ENCODE assay signal across 24 cellular contexts in genomic region chr1:40966411-40966810, GRCh38. TPM values are rescaled to one million over a fixed set of nuclear protein-coding genes. Genes with fewer than 3 reads are reported as not detected.
DNase-seq lines count a peak whose midpoint lies in the region; ATAC-seq and TF ChIP-seq lines count a peak whose summit lies in the region.
"Had no signal": no experiment of that assay in that cellular context is flagged by ENCODE, and none has a peak within 500 bp of the region (broad histone marks: within the 10 kb centered on the region; RNA-seq: fewer than 3 reads in every experiment).

No MANE protein-coding gene starts in this region.

- TF ChIP-seq POLR2A in HCT116 (IDR thresholded peaks at IDR 0.05; ENCODE audit: borderline replicate concordance, extremely low read depth, insufficient read depth, insufficient read length) = no peak
- TF ChIP-seq POLR2A in sigmoid colon (IDR thresholded peaks at IDR 0.05) = no peak

- no peaks in the 10 kb centered on the region for H3K9me2 ChIP-seq in HCT116 (ENCODE audit: insufficient read depth)

- H4K20me1 ChIP-seq in HCT116 (ENCODE audit: insufficient read depth) = no peaks in the 10 kb centered on the region

- H3K36me3 ChIP-seq in HCT116 (ENCODE audit: control insufficient read depth in 1 of 2, insufficient read depth in 2 of 2, low read length in 2 of 2) (no peaks in the 10 kb centered on the region), SJSA1 (no peaks in the 10 kb centered on the region), sigmoid colon (no peaks in the 10 kb centered on the region)
- H3K36me3 ChIP-seq: HAP-1, Peyer's patch had no signal

- no peaks in the 10 kb centered on the region for H3K36me3 Mint-ChIP-seq in endothelial cell (ENCODE audit: low read depth, unreplicated experiment)
- H3K36me3 Mint-ChIP-seq: CD4-positive, CD25-positive, alpha-beta regulatory T cell had no signal

- no peak for DNase-seq in HCT116 (ENCODE audit: low read depth, low spot score)
- DNase-seq in SJSA1 (ENCODE audit: low read depth in 1 of 2, low spot score in 2 of 2) = no peak
- DNase-seq in endothelial cell (ENCODE audit: low spot score) = no peak
- DNase-seq in sigmoid colon = peak; percentile 5
- DNase-seq in stimulated activated CD4-positive, alpha-beta T cell treated with anti-CD3 and anti-CD28 coated beads, Interleukin-12 subunit alpha, Interleukin-12 subunit beta, amount 100 ng/mL, for 4 hours = no peak
- no peak for DNase-seq in SIG-M5 (lab: John Stamatoyannopoulos, UW)
- DNase-seq: CD4-positive, CD25-positive, alpha-beta regulatory T cell; EL; GF-D8; GM23248; MV-4-11; NCI-H1105 treated with DMSO at 0.1 percent for 48 hours; NCI-H2029 treated with DMSO at 0.1 percent for 48 hours; NCI-H2171; NCI-H345; NCI-H524; NCI-H774; NK-92 treated with Interleukin-12 subunit alpha and Interleukin-12 subunit beta, amount 100 ng/mL, for 24 hours; Peyer's patch; Right ventricle myocardium superior had no signal

- H3K9me3 ChIP-seq in HCT116 (ENCODE audit: control insufficient read depth in 1 of 2, insufficient read depth in 1 of 2, low read depth in 1 of 2, low read length in 2 of 2) (no peaks in the 10 kb centered on the region), SJSA1 (replicated peaks) (no peaks in the 10 kb centered on the region), sigmoid colon (no peaks in the 10 kb centered on the region)
- H3K9me3 ChIP-seq: HAP-1, Peyer's patch had no signal

- 64 to 92% methylated on average over 4 of the region's 4 CpGs for WGBS in sigmoid colon, 2 donors

- no peak for ATAC-seq in HCT116
- ATAC-seq in HG02588 (IDR thresholded peaks at IDR 0.05; ENCODE audit: unreplicated experiment) = no peak
- no peak for ATAC-seq in GM19452 (IDR thresholded peaks at IDR 0.05; ENCODE audit: unreplicated experiment)

- BruUV-seq in HCT116 (replicated peaks; lab: Mats Ljungman, UMichigan) = no TSS peak

- peak overlapping the region; percentile 80 for H3K27ac Mint-ChIP-seq in endothelial cell (ENCODE audit: unreplicated experiment)

- no peak for TF ChIP-seq EP300 in sigmoid colon (IDR thresholded peaks at IDR 0.05)

- no peaks in the 10 kb centered on the region for H3K9me3 Mint-ChIP-seq in endothelial cell (ENCODE audit: unreplicated experiment)
- H3K9me3 Mint-ChIP-seq: CD4-positive, CD25-positive, alpha-beta regulatory T cell had no signal

- CTCF ChIA-PET in HCT116 (lab: Charles Lee) = interaction anchor here (1.1 to 1.6 kb wide), 2 partner anchors 14 to 15 kb away, joined by 3 to 7 read pairs; no protein-coding TSS in a partner anchor

- H3K27ac ChIP-seq in HCT116 (ENCODE audit: low read depth, low read length) = no peak overlapping the region
- H3K27ac ChIP-seq in SJSA1 = peak overlapping the region; percentile 91
- H3K27ac ChIP-seq in sigmoid colon = peak overlapping the region in 3 of 4 donors; percentile 26 to 88 (median 78)
- H3K27ac ChIP-seq: SK-N-MC had no signal

- H3K4me2 ChIP-seq in HCT116 (ENCODE audit: low read length) = no peak overlapping the region

- no peaks in the 10 kb centered on the region for H3K79me2 ChIP-seq in HCT116 (ENCODE audit: insufficient read depth, low read length)

- RAD21 ChIA-PET in HCT116 (lab: Charles Lee; ENCODE audit: low non-redundant PET in 1 of 2, low total read pairs in 2 of 2, uncharacterized antibody in 2 of 2, unreplicated experiment in 2 of 2) = no interaction called here

- POLR2A ChIA-PET in HCT116 (lab: Charles Lee) = interaction anchor here (2.1 kb wide), 1 partner anchor 13 kb away, joined by 6 read pairs; the partner anchor contains the start of gene CTPS1

- no peak overlapping the region for H3K4me3 ChIP-seq in HCT116 (replicated peaks in 1 of 2; ENCODE audit: low read depth in 1 of 2, low read length in 2 of 2)
- no peak overlapping the region for H3K4me3 ChIP-seq in SJSA1
- H3K4me3 ChIP-seq in sigmoid colon = no peak overlapping the region
- H3K4me3 ChIP-seq: GM23248, HAP-1, Peyer's patch, SK-N-MC had no signal

- peak overlapping the region; percentile 17; the same call in 1 of the 2 replicates for H3K9ac ChIP-seq in HCT116 (ENCODE audit: low read length)
- H3K9ac ChIP-seq: GM23248 had no signal

- no peaks in the 10 kb centered on the region for H3K27me3 Mint-ChIP-seq in endothelial cell (ENCODE audit: unreplicated experiment)

- H3K4me3 Mint-ChIP-seq in endothelial cell (ENCODE audit: unreplicated experiment) = no peak overlapping the region
- H3K4me3 Mint-ChIP-seq: CD4-positive, CD25-positive, alpha-beta regulatory T cell had no signal

- intact Hi-C loops in HCT116 (cut with micrococcal nuclease) (no loop called here), sigmoid colon (cut with DNase I) (no loop called here)

- H3K27me3 ChIP-seq in HCT116 (ENCODE audit: insufficient read depth, low read length) (no peaks in the 10 kb centered on the region), SJSA1 (replicated peaks) (no peaks in the 10 kb centered on the region), sigmoid colon (no peaks in the 10 kb centered on the region)
- H3K27me3 ChIP-seq: Peyer's patch had no signal

- H3K4me1 Mint-ChIP-seq in endothelial cell (ENCODE audit: unreplicated experiment) = peaks cover 30% of the 10 kb centered on the region
- H3K4me1 Mint-ChIP-seq: CD4-positive, CD25-positive, alpha-beta regulatory T cell had no signal

- TF ChIP-seq CTCF in HCT116 (IDR thresholded peaks at IDR 0.05 in 2 of 3, conservative IDR thresholded peaks at IDR 0.05 in 1 of 3; ENCODE audit: borderline replicate concordance in 1 of 3, insufficient read depth in 1 of 3, low read depth in 2 of 3, low read length in 2 of 3) (no peak), endothelial cell (IDR thresholded peaks at IDR 0.05; ENCODE audit: unreplicated experiment) (no peak), sigmoid colon (IDR thresholded peaks at IDR 0.05) (no peak)

- no peak for TF ChIP-seq RAD21 in HCT116 (IDR thresholded peaks at IDR 0.05; ENCODE audit: low read depth)

- H2AFZ ChIP-seq in HCT116 (ENCODE audit: low read depth, low read length, poor library complexity, severe bottlenecking) = no peak overlapping the region
- H2AFZ ChIP-seq: GM23248 had no signal

- H3K4me1 ChIP-seq in HCT116 (ENCODE audit: control insufficient read depth in 1 of 2, insufficient read depth in 2 of 2, low read length in 2 of 2) = peaks cover 18 to 42% of the 10 kb centered on the region in 2 experiments
- H3K4me1 ChIP-seq in SJSA1 (replicated peaks) = peaks cover 33% of the 10 kb centered on the region
- H3K4me1 ChIP-seq in sigmoid colon = peaks cover 0 to 30% (median 20%) of the 10 kb centered on the region in 4 donors
- H3K4me1 ChIP-seq: HAP-1, Peyer's patch had no signal

TF ChIP-seq in HCT116, 20 proteins besides CTCF, POLR2A, EP300 and RAD21:
- TF ChIP-seq ATF3 (IDR thresholded peaks at IDR 0.05) (no peak), SP1 (IDR thresholded peaks at IDR 0.05; ENCODE audit: low read depth) (no peak), TCF7L2 (IDR thresholded peaks at IDR 0.05; ENCODE audit: borderline replicate concordance, extremely low read depth, insufficient read depth, insufficient read length) (no peak), EGR1 (IDR thresholded peaks at IDR 0.05; ENCODE audit: low read depth) (no peak), EZH2 (IDR thresholded peaks at IDR 0.05) (no peak), MAX (IDR thresholded peaks at IDR 0.05) (no peak), FOSL1 (IDR thresholded peaks at IDR 0.05; ENCODE audit: low read depth) (no peak), CBX3 (IDR thresholded peaks at IDR 0.05; ENCODE audit: low read depth) (no peak), JUND (IDR thresholded peaks at IDR 0.05) (no peak), CEBPB (IDR thresholded peaks at IDR 0.05; ENCODE audit: low read depth) (no peak), SIN3A (IDR thresholded peaks at IDR 0.05; ENCODE audit: low read depth) (no peak), EZH2phosphoT487 (IDR thresholded peaks at IDR 0.05; ENCODE audit: borderline replicate concordance) (no peak), SRF (IDR thresholded peaks at IDR 0.05; ENCODE audit: low read depth) (no peak)

RNA-seq across cellular contexts. Expression of gene CTPS1, which starts 13.1 kb away (rescaled TPM):
- total RNA-seq in HCT116 (2021; ENCODE audit: unreplicated experiment) (66.4 TPM), endothelial cell (ENCODE audit: unreplicated experiment) (41.2 TPM), sigmoid colon (10 to 100 TPM; 26.0 to 99.0 (median 58.0) TPM)
- polyA plus RNA-seq in HCT116 (2012) = 32.0 and 41.5 TPM in 2 replicates
- total RNA-seq in SJSA1 (2014; rRNA removed; shearing (Covaris generic)) = 62.2 and 77.9 TPM in 2 replicates
- 10 to 100 TPM in 1 of 3 donors, 1 to 10 TPM in 2; 1.8 to 18.1 (median 5.1) TPM for polyA plus RNA-seq in sigmoid colon

RNA-seq across cellular contexts. Expression of gene SLFNL1, which starts 55.1 kb away (rescaled TPM):
- total RNA-seq in HCT116 (2021; ENCODE audit: unreplicated experiment) = 0.20 TPM
- 0.59 and 0.67 TPM in 2 replicates for polyA plus RNA-seq in HCT116 (2012)
- total RNA-seq in SJSA1 (2014; rRNA removed; shearing (Covaris generic)) = 0.03 TPM in 1 of 2 replicates, not detected in the other
- total RNA-seq in endothelial cell (ENCODE audit: unreplicated experiment) = 0.38 TPM
- total RNA-seq in sigmoid colon = under 1 TPM; 0.28 to 0.99 (median 0.38) TPM
- polyA plus RNA-seq in sigmoid colon = under 1 TPM in 1 of 3 donors, not detected in 2; 0.32 TPM
